Comparison of ENCODE assay signal across 13 cellular contexts in genomic region chr3:102124301-102125158, GRCh38.
DNase-seq lines count a peak whose midpoint lies in the region; TF ChIP-seq lines count a peak whose summit lies in the region.
"Had no signal": no experiment of that assay in that cellular context is flagged by ENCODE, and none has a peak within 500 bp of the region (broad histone marks: within the 10 kb centered on the region; RNA-seq: fewer than 3 reads in every experiment).

No MANE protein-coding gene starts in this region.

- no peak overlapping the region for H2AFZ ChIP-seq in hepatocyte

- intact Hi-C loops in tibial artery (cut with DNase I; ENCODE audit: low total_unique reads) = no loop called here

- 83% methylated on average over 4 of the region's 4 CpGs for WGBS in hepatocyte (ENCODE audit: low lambda C conversion rate, missing lambda C conversion rate)

- no peak overlapping the region for H3K4me2 ChIP-seq in hepatocyte

- DNase-seq in NCI-H226 (peak; percentile 12), cardiac fibroblast (ENCODE audit: low read depth in 2 of 2) (peak; percentile 82 to 91), hepatocyte (ENCODE audit: low spot score) (no peak), tibial artery (no peak), NCI-H2029 treated with DMSO at 0.1 percent for 48 hours (lab: John Stamatoyannopoulos, UW) (no peak), midbrain (lab: John Stamatoyannopoulos, UW) (no peak)
- no peak for DNase-seq in stimulated activated CD4-positive, alpha-beta T cell treated with anti-CD3 and anti-CD28 coated beads, Interleukin-12 subunit alpha, Interleukin-12 subunit beta, amount 100 ng/mL, for 4 hours
- DNase-seq: activated CD4-positive, CD25-positive, alpha-beta regulatory T cell; activated T-cell treated with anti-CD3 and anti-CD28 coated beads, Interleukin-2, amount 50 U/mL, for 24 hours; central memory CD4-positive, alpha-beta T cell; NCI-H1436; NCI-H69 had no signal

- H3K9me2 ChIP-seq in hepatocyte (replicated peaks; ENCODE audit: insufficient read depth) = no peaks in the 10 kb centered on the region

- H3K4me1 ChIP-seq in hepatocyte (ENCODE audit: insufficient read depth) (peaks cover 4% of the 10 kb centered on the region), tibial artery (peaks cover 0 to 37% (median 15%) of the 10 kb centered on the region in 4 donors)
- H3K4me1 ChIP-seq: prostate gland had no signal

- TF ChIP-seq CTCF in cardiac fibroblast (IDR thresholded peaks at IDR 0.05; ENCODE audit: low read depth, low read length) (no peak), hepatocyte (IDR thresholded peaks at IDR 0.05; ENCODE audit: poor library complexity) (no peak), tibial artery (IDR thresholded peaks at IDR 0.05) (no peak)

- H3K27ac ChIP-seq in hepatocyte = peak overlapping the region; percentile 6
- H3K27ac ChIP-seq in tibial artery = peak overlapping the region; percentile 62 to 63
- H3K27ac ChIP-seq: prostate gland had no signal

- no peaks in the 10 kb centered on the region for H3K27me3 ChIP-seq in hepatocyte
- H3K27me3 ChIP-seq in tibial artery = no peaks in the 10 kb centered on the region

- no peak overlapping the region for H3K4me3 ChIP-seq in cardiac fibroblast (replicated peaks in 1 of 2; ENCODE audit: low read depth in 2 of 2, low read length in 2 of 2)
- no peak overlapping the region for H3K4me3 ChIP-seq in hepatocyte
- H3K4me3 ChIP-seq in tibial artery = no peak overlapping the region
- H3K4me3 ChIP-seq: prostate gland had no signal

- peaks cover 6% of the 10 kb centered on the region for H3K9me3 ChIP-seq in hepatocyte (ENCODE audit: low read depth)
- peaks cover 0 to 17% (median 0%) of the 10 kb centered on the region in 3 donors for H3K9me3 ChIP-seq in tibial artery
- H3K9me3 ChIP-seq: prostate gland had no signal

- H3K36me3 ChIP-seq in hepatocyte (replicated peaks; ENCODE audit: insufficient read depth, low read depth) (no peaks in the 10 kb centered on the region), tibial artery (no peaks in the 10 kb centered on the region)
- H3K36me3 ChIP-seq: prostate gland had no signal

- H3K79me2 ChIP-seq in hepatocyte = no peaks in the 10 kb centered on the region

- H4K20me1 ChIP-seq in hepatocyte (ENCODE audit: insufficient read depth, poor library complexity, severe bottlenecking) = no peaks in the 10 kb centered on the region

Comparison
In these comparisons a context has a peak if more than half of its experiments do, and no peak if none do; other contexts are left out.
1. DNase-seq: peak in NCI-H226 (single experiment) and cardiac fibroblast (2 of 2); none in hepatocyte (single experiment), tibial artery (0 of 2), NCI-H2029 treated with DMSO at 0.1 percent for 48 hours (single experiment), stimulated activated CD4-positive, alpha-beta T cell treated with anti-CD3 and anti-CD28 coated beads, Interleukin-12 subunit alpha, Interleukin-12 subunit beta, amount 100 ng/mL, for 4 hours (single experiment) and midbrain (single experiment).